ENCODE assay signal across 16 cellular contexts in the genomic region with DNA sequence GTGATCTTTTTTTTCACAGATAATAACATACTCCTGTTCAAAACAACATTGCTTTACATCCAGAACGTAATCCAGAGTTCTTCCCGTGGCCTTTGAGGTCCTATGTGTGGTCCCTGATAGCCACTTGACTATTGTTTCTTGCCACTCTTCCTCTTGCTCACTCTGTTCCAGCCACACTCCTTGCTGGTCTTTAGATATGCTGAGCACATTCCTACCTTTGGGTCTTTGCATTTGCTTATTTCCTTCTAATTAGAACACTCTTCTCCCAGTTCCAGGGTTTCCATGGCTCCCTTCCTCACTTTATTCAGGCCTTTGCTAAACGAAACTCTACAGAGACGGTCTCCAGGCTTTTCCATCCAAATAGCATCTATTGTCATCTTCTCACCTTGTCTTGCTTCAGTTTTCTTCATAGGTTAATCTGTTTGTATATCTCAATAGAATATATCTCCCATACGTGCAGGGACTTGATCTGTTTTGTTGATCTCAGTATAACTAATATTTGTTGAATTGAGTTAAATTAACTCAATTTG.
"Had no signal": no experiment of that assay in that cellular context is flagged by ENCODE, and none has a peak within 500 bp of the region (broad histone marks: within the 10 kb centered on the region; RNA-seq: fewer than 3 reads in every experiment).

No MANE protein-coding gene starts in this region.

- H3K4me3 Mint-ChIP-seq: activated CD4-positive, alpha-beta T cell treated with anti-CD3 and anti-CD28 coated beads for 36 hours; dendritic cell treated with granulocyte-macrophage colony-stimulating factor and Interleukin-4, amounts not matched to agents 40 ng/mL and 50 ng/mL, for 4 days; naive thymus-derived CD4-positive, alpha-beta T cell had no signal

- H3K27me3 ChIP-seq: gastroesophageal sphincter, heart right ventricle, tibial artery had no signal

- H3K4me1 Mint-ChIP-seq: activated CD4-positive, alpha-beta T cell treated with anti-CD3 and anti-CD28 coated beads for 36 hours had no signal

- H3K9me3 Mint-ChIP-seq: dendritic cell treated with granulocyte-macrophage colony-stimulating factor and Interleukin-4, amounts not matched to agents 40 ng/mL and 50 ng/mL, for 4 days; naive thymus-derived CD4-positive, alpha-beta T cell had no signal

- H3K27ac ChIP-seq: gastroesophageal sphincter, lower lobe of right lung, tibial artery, VCaP had no signal

- H3K9me3 ChIP-seq: gastroesophageal sphincter, heart right ventricle, lower lobe of right lung, tibial artery had no signal

- DNase-seq: activated CD4-positive, alpha-beta T cell treated with anti-CD3 and anti-CD28 coated beads for 36 hours; activated naive CD4-positive, alpha-beta T cell treated with Interleukin-2 at 50 U/mL for 16 hours; anterior cingulate cortex; effector memory CD4-positive, alpha-beta T cell; heart right ventricle; left colon; lower lobe of right lung; naive thymus-derived CD4-positive, alpha-beta T cell; retina; stimulated activated CD4-positive, alpha-beta T cell treated with anti-CD3 and anti-CD28 coated beads, Interleukin-15, amount 100 ng/mL, for 24 hours; stimulated activated CD4-positive, alpha-beta T cell treated with anti-CD3 and anti-CD28 coated beads, Interleukin-4, amount 100 ng/mL, for 1 hour; stimulated activated naive CD4-positive, alpha-beta T cell; tibial artery had no signal

- H3K4me3 ChIP-seq: gastroesophageal sphincter, heart right ventricle, lower lobe of right lung, tibial artery had no signal

- H3K27me3 Mint-ChIP-seq: activated CD4-positive, alpha-beta T cell treated with anti-CD3 and anti-CD28 coated beads for 36 hours; dendritic cell treated with granulocyte-macrophage colony-stimulating factor and Interleukin-4, amounts not matched to agents 40 ng/mL and 50 ng/mL, for 4 days; naive thymus-derived CD4-positive, alpha-beta T cell had no signal
